ENCODE assay signal across 9 cellular contexts in genomic region chr4:38858097-38858420, GRCh38. TPM values are rescaled to one million over a fixed set of nuclear protein-coding genes. Genes with fewer than 3 reads are reported as not detected.
A peak's percentile ranks its signal among the peaks of the same experiment; 100 is the strongest.
DNase-seq lines count a peak whose midpoint lies in the region; ATAC-seq and TF ChIP-seq lines count a peak whose summit lies in the region.
"Had no signal": no experiment of that assay in that cellular context is flagged by ENCODE, and none has a peak within 500 bp of the region (broad histone marks: within the 10 kb centered on the region; RNA-seq: fewer than 3 reads in every experiment).

No MANE protein-coding gene starts in this region.

- DNase-seq in GM23338 (ENCODE audit: low spot score) (no peak), foreskin keratinocyte (no peak), DMS53 (lab: John Stamatoyannopoulos, UW) (no peak), anterior cingulate cortex (lab: John Stamatoyannopoulos, UW) (no peak)
- DNase-seq: effector memory CD8-positive, alpha-beta T cell had no signal

- H3K9me3 Mint-ChIP-seq in GM23338: no peaks in the 10 kb centered on the region
- H3K9me3 Mint-ChIP-seq in stimulated activated memory B cell treated with anti-CD40 and anti-IgM and Interleukin-4, amounts not matched to agents 10 μg/mL and 1 μg/mL and 100 μg/mL, for 72 hours: no peaks in the 10 kb centered on the region
- H3K9me3 Mint-ChIP-seq: effector memory CD8-positive, alpha-beta T cell had no signal

- H3K9me3 ChIP-seq in SU-DHL-6 (ENCODE audit: insufficient read depth, low read length): no peaks in the 10 kb centered on the region

- peak overlapping the region; percentile 76 for H2AFZ ChIP-seq in GM23338
- H2AFZ ChIP-seq in SU-DHL-6 (ENCODE audit: low read depth, low read length, severe bottlenecking): peak overlapping the region; percentile 15

- H3K27ac Mint-ChIP-seq in GM23338: peak overlapping the region; percentile 56
- peak overlapping the region; percentile 98 for H3K27ac Mint-ChIP-seq in stimulated activated memory B cell treated with anti-CD40 and anti-IgM and Interleukin-4, amounts not matched to agents 10 μg/mL and 1 μg/mL and 100 μg/mL, for 72 hours

- no peaks in the 10 kb centered on the region for H3K36me3 ChIP-seq in GM23338 (ENCODE audit: insufficient read depth)
- peaks cover 15% of the 10 kb centered on the region for H3K36me3 ChIP-seq in SU-DHL-6 (ENCODE audit: low read length)

- no peaks in the 10 kb centered on the region for H3F3A ChIP-seq in GM23338 (replicated peaks; ENCODE audit: low read depth)
- H3F3A ChIP-seq in SU-DHL-6 (ENCODE audit: insufficient read depth): peaks cover 51% of the 10 kb centered on the region

- H3K4me3 ChIP-seq in GM23338 (no peak overlapping the region), SU-DHL-6 (ENCODE audit: insufficient read depth, low read length, poor library complexity, severe bottlenecking) (peak overlapping the region; percentile 78)

- TF ChIP-seq CTCF in GM23338 (conservative IDR thresholded peaks at IDR 0.05; ENCODE audit: low read depth in 2 of 2) (no peak), SU-DHL-6 (IDR thresholded peaks at IDR 0.05; ENCODE audit: insufficient read depth, low read length, poor library complexity, severe bottlenecking) (no peak), foreskin keratinocyte (conservative IDR thresholded peaks at IDR 0.05) (no peak)

- H3K4me1 Mint-ChIP-seq in GM23338: peaks cover 17% of the 10 kb centered on the region
- H3K4me1 Mint-ChIP-seq in stimulated activated memory B cell treated with anti-CD40 and anti-IgM and Interleukin-4, amounts not matched to agents 10 μg/mL and 1 μg/mL and 100 μg/mL, for 72 hours: peaks cover 45% of the 10 kb centered on the region

- no peaks in the 10 kb centered on the region for H3K36me3 Mint-ChIP-seq in GM23338 (ENCODE audit: low read depth)
- no peaks in the 10 kb centered on the region for H3K36me3 Mint-ChIP-seq in stimulated activated memory B cell treated with anti-CD40 and anti-IgM and Interleukin-4, amounts not matched to agents 10 μg/mL and 1 μg/mL and 100 μg/mL, for 72 hours

- H3K27me3 ChIP-seq in GM23338 (ENCODE audit: insufficient read depth): no peaks in the 10 kb centered on the region
- no peaks in the 10 kb centered on the region for H3K27me3 ChIP-seq in SU-DHL-6 (ENCODE audit: low read length)
- H3K27me3 ChIP-seq in foreskin keratinocyte: no peaks in the 10 kb centered on the region

- peak overlapping the region; percentile 79 for H3K9ac ChIP-seq in SU-DHL-6 (ENCODE audit: low read length)

- H4K20me1 ChIP-seq in GM23338 (replicated peaks; ENCODE audit: insufficient read depth): no peaks in the 10 kb centered on the region
- H4K20me1 ChIP-seq in SU-DHL-6 (ENCODE audit: low read depth, low read length): no peaks in the 10 kb centered on the region

- H3K4me2 ChIP-seq in GM23338 (no peak overlapping the region), SU-DHL-6 (ENCODE audit: low read depth, low read length, poor library complexity, severe bottlenecking) (peak overlapping the region; percentile 99)

- ATAC-seq in GM23338 (no peak), foreskin keratinocyte (no peak), GM21390 (IDR thresholded peaks at IDR 0.05; ENCODE audit: unreplicated experiment) (no peak)
- no peak for ATAC-seq in stimulated activated memory B cell treated with anti-CD40 and anti-IgM and Interleukin-4, amounts not matched to agents 10 μg/mL and 1 μg/mL and 100 μg/mL, for 72 hours

- H3K27ac ChIP-seq in GM23338 (ENCODE audit: low read depth) (no peak overlapping the region), SU-DHL-6 (ENCODE audit: low read depth, low read length) (peak overlapping the region; percentile 98), foreskin keratinocyte (peak overlapping the region; percentile 51)

- H3K4me1 ChIP-seq in GM23338 (ENCODE audit: insufficient read depth) (0 out of 2 replicates have a peak, but pooled peaks cover 4% of the 10 kb centered on the region), foreskin keratinocyte (peaks cover 14% of the 10 kb centered on the region)

- no peaks in the 10 kb centered on the region for H3K9me2 ChIP-seq in GM23338 (ENCODE audit: insufficient read depth)
- H3K9me2 ChIP-seq in SU-DHL-6 (replicated peaks; ENCODE audit: insufficient read depth, low read length): no peaks in the 10 kb centered on the region

- no peak overlapping the region for H3K4me3 Mint-ChIP-seq in GM23338
- H3K4me3 Mint-ChIP-seq in stimulated activated memory B cell treated with anti-CD40 and anti-IgM and Interleukin-4, amounts not matched to agents 10 μg/mL and 1 μg/mL and 100 μg/mL, for 72 hours: peak overlapping the region; percentile 65
- H3K4me3 Mint-ChIP-seq: effector memory CD8-positive, alpha-beta T cell had no signal

- peaks cover 8% of the 10 kb centered on the region for H3K27me3 Mint-ChIP-seq in GM23338 (ENCODE audit: insufficient read depth, low read depth, poor library complexity)
- no peaks in the 10 kb centered on the region for H3K27me3 Mint-ChIP-seq in stimulated activated memory B cell treated with anti-CD40 and anti-IgM and Interleukin-4, amounts not matched to agents 10 μg/mL and 1 μg/mL and 100 μg/mL, for 72 hours

- H3K79me2 ChIP-seq in GM23338 (replicated peaks; ENCODE audit: insufficient read depth) (no peaks in the 10 kb centered on the region), SU-DHL-6 (ENCODE audit: insufficient read depth, low read length) (peaks cover 28% of the 10 kb centered on the region)

TF ChIP-seq in GM23338, 12 proteins besides CTCF, POLR2A, EP300 and RAD21 (continues in another document):
- no peak for TF ChIP-seq EZH2phosphoT487 (IDR thresholded peaks at IDR 0.05; ENCODE audit: unreplicated experiment)
- no peak for TF ChIP-seq POLR2AphosphoS5 (IDR thresholded peaks at IDR 0.05; ENCODE audit: low read depth)
- TF ChIP-seq EZH2 (IDR thresholded peaks at IDR 0.05; ENCODE audit: low read depth, unreplicated experiment): no peak
- no peak for TF ChIP-seq ETS1 (IDR thresholded peaks at IDR 0.05)
- TF ChIP-seq CREB1 (CRISPR knock-in tag; IDR thresholded peaks at IDR 0.05; ENCODE audit: low read depth): no peak
- no peak for TF ChIP-seq STAT1 (IDR thresholded peaks at IDR 0.05; ENCODE audit: unreplicated experiment)
- TF ChIP-seq REST (IDR thresholded peaks at IDR 0.05; ENCODE audit: unreplicated experiment): no peak
- no peak for TF ChIP-seq ZNF331 (CRISPR knock-in tag; IDR thresholded peaks at IDR 0.05; ENCODE audit: low read depth)

RNA-seq across cellular contexts. Expression of gene TLR6, which starts 1.4 kb away (rescaled TPM):
- 0.14 TPM in 1 of 2 replicates, not detected in the other for total RNA-seq in GM23338 (2014; rRNA removed; shearing (Covaris generic))
- polyA plus RNA-seq in GM23338 (2016; fragmentation: Nextera tagmentation; extraction: Ambion mirVana): not detected in 2 replicates
- 0.41 and 0.53 TPM in 2 replicates for total RNA-seq in foreskin keratinocyte
- 0.09 and 0.17 TPM in 2 replicates for polyA plus RNA-seq in foreskin keratinocyte

RNA-seq across cellular contexts. Expression of gene FAM114A1, which starts 9.5 kb away (rescaled TPM):
- 14.5 and 20.3 TPM in 2 replicates for total RNA-seq in GM23338 (2014; rRNA removed; shearing (Covaris generic))
- polyA plus RNA-seq in GM23338 (2016; fragmentation: Nextera tagmentation; extraction: Ambion mirVana): 11.2 and 13.0 TPM in 2 replicates
- 52.3 and 64.1 TPM in 2 replicates for total RNA-seq in foreskin keratinocyte
- 14.2 and 17.1 TPM in 2 replicates for polyA plus RNA-seq in foreskin keratinocyte

RNA-seq across cellular contexts. Expression of gene TLR1, which starts 53.5 kb away (rescaled TPM):
- total RNA-seq in GM23338 (2014; rRNA removed; shearing (Covaris generic)): 0.07 TPM in 1 of 2 replicates, not detected in the other
- polyA plus RNA-seq in GM23338 (2016; fragmentation: Nextera tagmentation; extraction: Ambion mirVana) (not detected in 2 replicates), foreskin keratinocyte (0.06 and 0.07 TPM in 2 replicates)
- 0.21 and 0.27 TPM in 2 replicates for total RNA-seq in foreskin keratinocyte
- total RNA-seq: HT-29 had no signal
